ENCODE assay signal across 11 cellular contexts in genomic region chr5:173323121-173323798, GRCh38. TPM values are rescaled to one million over a fixed set of nuclear protein-coding genes. Genes with fewer than 3 reads are reported as not detected.
DNase-seq lines count a peak whose midpoint lies in the region; ATAC-seq and TF ChIP-seq lines count a peak whose summit lies in the region.
"Had no signal": no experiment of that assay in that cellular context is flagged by ENCODE, and none has a peak within 500 bp of the region (broad histone marks: within the 10 kb centered on the region; RNA-seq: fewer than 3 reads in every experiment).

No MANE protein-coding gene starts in this region.

- CTCF ChIA-PET in WTC11 (lab: Charles Lee), result no interaction called here

- no peaks in the 10 kb centered on the region for H3K9me3 Mint-ChIP-seq in WTC11
- H3K9me3 Mint-ChIP-seq: dendritic cell treated with granulocyte-macrophage colony-stimulating factor and Interleukin-4, amounts not matched to agents 40 ng/mL and 50 ng/mL, for 4 days had no signal

- H3K27me3 ChIP-seq in gastroesophageal sphincter, result peaks cover 30% of the 10 kb centered on the region
- H3K27me3 ChIP-seq in stomach, result peaks cover 13 to 48% (median 22%) of the 10 kb centered on the region in 3 donors

- peak overlapping the region in 1 of 2 donors; percentile 29 for H3K4me3 ChIP-seq in gastroesophageal sphincter
- H3K4me3 ChIP-seq in stomach, result no peak overlapping the region

- H3K9me3 ChIP-seq in gastroesophageal sphincter (no peaks in the 10 kb centered on the region), stomach (no peaks in the 10 kb centered on the region)

- 82 to 83% methylated on average over 5 to 11 of the region's 25 CpGs for WGBS in gastroesophageal sphincter (ENCODE audit: low coverage in 1 of 2), 2 donors
- WGBS in stomach, 5 donors, result 81 to 89% (median 87%) methylated on average over 24 to 25 of the region's 25 CpGs

- peak; percentile 4 for DNase-seq in EL
- DNase-seq in WTC11 (ENCODE audit: low spot score), result no peak
- DNase-seq in stomach, result no peak
- no peak for DNase-seq in putamen (ENCODE audit: low spot score)
- DNase-seq in NOMO-1 treated with dmso at 0.1 percent for 144 hours (lab: John Stamatoyannopoulos, UW; ENCODE audit: unreplicated experiment), result no peak
- no peak for DNase-seq in activated CD8-positive, alpha-beta memory T cell treated with anti-CD3 and anti-CD28 coated beads for 24 hours
- DNase-seq in activated T-cell treated with anti-CD3 and anti-CD28 coated beads, Interleukin-2, amount 50 U/mL, for 1 hour, result no peak
- DNase-seq: activated CD4-positive, alpha-beta T cell treated with anti-CD3 and anti-CD28 coated beads, Interleukin-2, amount 50 U/mL, for 48 hours; CD8-positive, alpha-beta memory T cell had no signal

- H3K4me1 ChIP-seq in gastroesophageal sphincter (peaks cover 0 to 90% (median 40%) of the 10 kb centered on the region in 3 donors), stomach (peaks cover 18 to 76% (median 52%) of the 10 kb centered on the region in 4 donors)

- TF ChIP-seq CTCF in WTC11 (IDR thresholded peaks at IDR 0.05), result no peak
- no peak for TF ChIP-seq CTCF in gastroesophageal sphincter (IDR thresholded peaks at IDR 0.05)
- TF ChIP-seq CTCF in stomach (IDR thresholded peaks at IDR 0.05), result no peak

- peaks cover 35% of the 10 kb centered on the region for H3K4me1 Mint-ChIP-seq in WTC11

- TF ChIP-seq EP300 in gastroesophageal sphincter (IDR thresholded peaks at IDR 0.05), result no peak
- no peak for TF ChIP-seq EP300 in stomach (IDR thresholded peaks at IDR 0.05)

- POLR2A ChIA-PET in WTC11 (lab: Charles Lee), result interaction anchor here (1.3 kb wide), 1 partner anchor 8 kb away, joined by 4 read pairs; no protein-coding TSS in a partner anchor

- H3K4me3 Mint-ChIP-seq in WTC11, result no peak overlapping the region
- H3K4me3 Mint-ChIP-seq: CD8-positive, alpha-beta memory T cell; dendritic cell treated with granulocyte-macrophage colony-stimulating factor and Interleukin-4, amounts not matched to agents 40 ng/mL and 50 ng/mL, for 4 days had no signal

- H3K27ac ChIP-seq in gastroesophageal sphincter, result peak overlapping the region in 3 of 4 donors; percentile 58 to 72 (median 70)
- peak overlapping the region in 4 of 5 donors; percentile 58 to 70 (median 64) for H3K27ac ChIP-seq in stomach

- H3K27me3 Mint-ChIP-seq in WTC11 (ENCODE audit: low read depth), result no peaks in the 10 kb centered on the region; the same call in 1 of the 2 replicates

- intact Hi-C loops in stomach (cut with DNase I; ENCODE audit: low total_unique reads), result no loop called here

- no peak for ATAC-seq in WTC11
- ATAC-seq in gastroesophageal sphincter, result no peak

- 0 out of 2 replicates have a peak overlapping the region, but pooled peaks have one; percentile 86 for H3K27ac Mint-ChIP-seq in WTC11
- H3K27ac Mint-ChIP-seq: dendritic cell treated with granulocyte-macrophage colony-stimulating factor and Interleukin-4, amounts not matched to agents 40 ng/mL and 50 ng/mL, for 4 days had no signal

- peaks cover 81% of the 10 kb centered on the region for H3K36me3 Mint-ChIP-seq in WTC11

- TF ChIP-seq POLR2A in gastroesophageal sphincter (IDR thresholded peaks at IDR 0.05), result no peak
- no peak for TF ChIP-seq POLR2A in stomach (IDR thresholded peaks at IDR 0.05)

- H3K36me3 ChIP-seq in gastroesophageal sphincter (no peaks in the 10 kb centered on the region), stomach (no peaks in the 10 kb centered on the region)

TF ChIP-seq in WTC11, 78 proteins besides CTCF, POLR2A, EP300 and RAD21:
- TF ChIP-seq GTF2I (CRISPR knock-in tag; conservative IDR thresholded peaks at IDR 0.05) (no peak), SP1 (CRISPR knock-in tag; conservative IDR thresholded peaks at IDR 0.05) (no peak), ZNF232 (CRISPR knock-in tag; IDR thresholded peaks at IDR 0.05) (no peak), CBFB (CRISPR knock-in tag; IDR thresholded peaks at IDR 0.05; ENCODE audit: low read depth) (no peak), HMGA2 (CRISPR knock-in tag; IDR thresholded peaks at IDR 0.05) (no peak), KAT7 (CRISPR knock-in tag; IDR thresholded peaks at IDR 0.05; ENCODE audit: borderline replicate concordance) (no peak), TP53 (CRISPR knock-in tag; IDR thresholded peaks at IDR 0.05) (no peak)
- TF ChIP-seq, protein P1, sequence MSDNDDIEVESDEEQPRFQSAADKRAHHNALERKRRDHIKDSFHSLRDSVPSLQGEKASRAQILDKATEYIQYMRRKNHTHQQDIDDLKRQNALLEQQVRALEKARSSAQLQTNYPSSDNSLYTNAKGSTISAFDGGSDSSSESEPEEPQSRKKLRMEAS (CRISPR knock-in tag; IDR thresholded peaks at IDR 0.05), result no peak
- TF ChIP-seq, protein P2, sequence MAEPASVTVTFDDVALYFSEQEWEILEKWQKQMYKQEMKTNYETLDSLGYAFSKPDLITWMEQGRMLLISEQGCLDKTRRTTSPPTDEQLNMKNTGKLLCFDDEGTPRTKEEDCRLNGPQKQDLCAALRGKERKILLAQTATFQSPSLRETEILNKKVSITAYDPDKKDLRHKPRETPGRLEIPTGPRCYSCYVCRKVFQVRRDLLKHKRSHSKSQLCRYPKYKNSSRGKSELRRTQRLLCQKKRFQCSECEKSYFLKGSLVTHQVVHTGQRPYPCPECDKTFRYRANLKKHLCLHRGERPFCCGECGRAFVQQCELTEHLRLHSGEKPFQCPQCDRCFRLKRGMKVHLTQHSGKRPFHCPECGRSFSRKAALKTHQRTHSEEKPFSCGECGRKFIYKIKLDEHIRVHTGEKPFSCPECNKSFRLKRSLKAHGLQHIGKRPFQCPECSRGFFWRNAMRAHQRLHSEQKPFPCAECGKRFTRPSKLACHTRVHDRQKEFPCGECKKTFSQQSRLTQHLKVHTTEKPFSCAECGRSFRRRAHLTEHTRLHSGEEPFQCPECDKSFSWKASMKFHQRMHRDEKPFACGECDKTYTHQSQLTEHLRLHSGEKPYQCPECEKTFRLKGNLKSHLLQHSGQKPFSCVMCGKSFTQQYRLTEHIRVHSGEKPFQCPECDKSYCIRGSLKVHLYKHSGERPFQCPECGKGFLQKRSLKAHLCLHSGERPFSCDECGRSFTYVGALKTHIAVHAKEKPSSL (CRISPR knock-in tag; conservative IDR thresholded peaks at IDR 0.05), result no peak

RNA-seq across cellular contexts. Expression of gene STC2, which starts 5.0 kb away (rescaled TPM):
- 38.5 to 57.0 TPM (median 38.5 TPM) in 3 replicates for total RNA-seq in WTC11 (2021)
- total RNA-seq in gastroesophageal sphincter, result 100 to 1,000 TPM in 2 of 4 donors, 10 to 100 TPM in 2; 34.1 to 116 (median 84.6) TPM
- total RNA-seq in stomach, result 1 to 10 TPM in 2 of 5 donors, under 1 TPM in 2, not detected in 1; 0.29 to 2.6 (median 1.6) TPM
- 1 to 10 TPM in 1 of 3 donors, under 1 TPM in 2; 0.15 to 1.6 (median 0.62) TPM for polyA plus RNA-seq in stomach
- polyA plus RNA-seq: CD8-positive, alpha-beta memory T cell had no signal

Comparison
In these comparisons a context has a peak if more than half of its experiments do, and no peak if none do; other contexts are left out.
1. RNA of gene STC2, which starts 5.0 kb away (total RNA-seq): 34.1 to 116 TPM in gastroesophageal sphincter and 38.5 to 57.0 TPM in WTC11; 0.29 to 2.6 TPM in stomach; every median in the first group is over 4 times any median in the second.